8 cellular contexts compared by ENCODE assay signal in the genomic region with DNA sequence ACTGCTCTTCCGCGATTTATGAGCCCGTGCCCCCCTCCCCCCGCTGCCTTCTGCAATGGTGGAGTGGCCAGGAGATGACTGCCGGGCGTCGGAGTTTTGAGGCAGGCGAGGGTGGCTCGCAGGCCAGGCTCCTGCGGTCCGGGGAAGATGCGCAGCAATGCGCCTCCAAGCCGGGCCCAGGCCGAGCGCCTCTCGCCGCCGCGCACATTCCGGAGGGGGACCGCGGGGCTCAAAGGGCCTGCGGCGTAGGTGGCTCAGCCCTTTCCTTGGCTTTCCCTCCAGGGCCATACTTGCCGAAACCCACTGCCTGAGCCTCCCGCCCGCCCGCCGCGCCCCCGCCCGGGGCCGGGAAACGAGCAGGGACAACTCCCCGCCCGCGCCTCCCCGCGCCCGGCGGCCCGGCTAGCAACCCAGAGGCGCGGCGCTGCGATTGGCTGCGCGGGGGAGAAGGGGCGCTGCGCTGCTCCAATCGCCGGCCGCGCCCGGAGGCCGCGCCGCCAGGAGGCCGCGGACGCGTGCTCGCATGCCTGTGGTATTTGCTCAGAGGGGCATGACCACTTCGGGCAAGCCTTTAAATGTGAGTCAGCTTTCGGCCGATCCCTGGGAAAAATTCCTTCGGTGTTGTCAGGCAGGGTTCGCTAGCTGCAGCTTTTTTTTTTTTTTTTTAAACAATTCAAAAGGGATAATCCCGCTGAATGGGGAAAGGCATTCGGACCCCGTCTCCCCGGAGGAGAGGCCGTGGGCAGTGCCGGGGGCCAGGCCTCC.
DNase-seq lines count a peak whose midpoint lies in the region; ATAC-seq and TF ChIP-seq lines count a peak whose summit lies in the region.

No MANE protein-coding gene starts in this region.

- peak overlapping the region; percentile 60 for H3K9ac ChIP-seq in ES-I3 (ENCODE audit: low read depth, low read length)

- peaks cover 72% of the 10 kb centered on the region for H3K4me1 Mint-ChIP-seq in nephron progenitor cell
- peaks cover 18 to 31% of the 10 kb centered on the region in 2 donors for H3K4me1 Mint-ChIP-seq in stimulated activated naive B cell treated with anti-CD40 and anti-IgM and Interleukin-4, amounts not matched to agents 10 μg/mL and 1 μg/mL and 100 μg/mL, for 72 hours

- no peaks in the 10 kb centered on the region for H3K36me3 ChIP-seq in ES-I3 (ENCODE audit: insufficient read depth, low read length)
- H3K36me3 ChIP-seq in Peyer's patch = no peaks in the 10 kb centered on the region

- H3K4me3 ChIP-seq in Peyer's patch (peak overlapping the region; percentile 42 to 75 (median 50)), foreskin fibroblast (ENCODE audit: low read depth in 1 of 2, low read length in 2 of 2) (peak overlapping the region; percentile 33 to 39)

- DNase-seq in Peyer's patch (peak; percentile 68 to 92 (median 90)), foreskin fibroblast (peak; percentile 98 to 99), nephron progenitor cell (peak; percentile 90)
- peak; percentile 49 for DNase-seq in activated gamma-delta T cell treated with anti-CD3 and anti-CD28 coated beads, Interleukin-2, amount 50 U/mL, for 16 hours (ENCODE audit: low read depth)
- peak; percentile 39 for DNase-seq in stimulated activated naive B cell treated with anti-CD40 and anti-IgM and Interleukin-4, amounts not matched to agents 10 μg/mL and 1 μg/mL and 100 μg/mL, for 72 hours

- ATAC-seq in HG02763 (IDR thresholded peaks at IDR 0.05; ENCODE audit: unreplicated experiment) (peak; percentile 67), GM18517 (IDR thresholded peaks at IDR 0.05; ENCODE audit: unreplicated experiment) (no peak)
- ATAC-seq in stimulated activated naive B cell treated with anti-CD40 and anti-IgM and Interleukin-4, amounts not matched to agents 10 μg/mL and 1 μg/mL and 100 μg/mL, for 72 hours (replicated peaks) = peak; percentile 95

- peak overlapping the region; percentile 61 for H3K4me3 Mint-ChIP-seq in nephron progenitor cell
- H3K4me3 Mint-ChIP-seq in stimulated activated naive B cell treated with anti-CD40 and anti-IgM and Interleukin-4, amounts not matched to agents 10 μg/mL and 1 μg/mL and 100 μg/mL, for 72 hours = peak overlapping the region; percentile 42 to 77

- H3K9me3 ChIP-seq in ES-I3 (ENCODE audit: control insufficient read depth, insufficient read depth, low read length) (no peaks in the 10 kb centered on the region), Peyer's patch (no peaks in the 10 kb centered on the region)

- TF ChIP-seq CTCF in Peyer's patch (IDR thresholded peaks at IDR 0.05) (peak in 3 of 6 experiments; percentile 22 to 24 (median 23)), foreskin fibroblast (IDR thresholded peaks at IDR 0.05; ENCODE audit: low read depth, low read length) (no peak), nephron progenitor cell (IDR thresholded peaks at IDR 0.05) (no peak)

- peaks cover 54% of the 10 kb centered on the region for H3K4me1 ChIP-seq in ES-I3 (ENCODE audit: insufficient read depth, low read length)
- H3K4me1 ChIP-seq in Peyer's patch = peaks cover 0 to 33% (median 6%) of the 10 kb centered on the region in 4 donors

- H3K27me3 ChIP-seq in Peyer's patch = no peaks in the 10 kb centered on the region

- TF ChIP-seq POLR2A in Peyer's patch (IDR thresholded peaks at IDR 0.05) = peak; percentile 47 to 63

- no peaks in the 10 kb centered on the region for H3K9me3 Mint-ChIP-seq in nephron progenitor cell
- no peaks in the 10 kb centered on the region for H3K9me3 Mint-ChIP-seq in stimulated activated naive B cell treated with anti-CD40 and anti-IgM and Interleukin-4, amounts not matched to agents 10 μg/mL and 1 μg/mL and 100 μg/mL, for 72 hours

- H3K27ac Mint-ChIP-seq in nephron progenitor cell = peak overlapping the region; percentile 82
- H3K27ac Mint-ChIP-seq in stimulated activated naive B cell treated with anti-CD40 and anti-IgM and Interleukin-4, amounts not matched to agents 10 μg/mL and 1 μg/mL and 100 μg/mL, for 72 hours = no peak overlapping the region

- no peaks in the 10 kb centered on the region for H3K36me3 Mint-ChIP-seq in nephron progenitor cell (ENCODE audit: low read depth)
- H3K36me3 Mint-ChIP-seq in stimulated activated naive B cell treated with anti-CD40 and anti-IgM and Interleukin-4, amounts not matched to agents 10 μg/mL and 1 μg/mL and 100 μg/mL, for 72 hours = no peaks in the 10 kb centered on the region

- peaks cover 26% of the 10 kb centered on the region for H3K27me3 Mint-ChIP-seq in nephron progenitor cell (ENCODE audit: low read depth, poor library complexity)
- peaks cover 17 to 23% of the 10 kb centered on the region in 2 donors for H3K27me3 Mint-ChIP-seq in stimulated activated naive B cell treated with anti-CD40 and anti-IgM and Interleukin-4, amounts not matched to agents 10 μg/mL and 1 μg/mL and 100 μg/mL, for 72 hours

- H3K27ac ChIP-seq in Peyer's patch = peak overlapping the region; percentile 73 to 87 (median 76)

Comparison
In these comparisons a context has a peak if more than half of its experiments do, and no peak if none do; other contexts are left out.
1. DNase-seq: peak in every context shown above with its lines; median percentile 98 in foreskin fibroblast; 90 in Peyer's patch; 90 in nephron progenitor cell; 49 in activated gamma-delta T cell treated with anti-CD3 and anti-CD28 coated beads, Interleukin-2, amount 50 U/mL, for 16 hours; 39 in stimulated activated naive B cell treated with anti-CD40 and anti-IgM and Interleukin-4, amounts not matched to agents 10 μg/mL and 1 μg/mL and 100 μg/mL, for 72 hours.